ENCODE assay signal across 11 cellular contexts in the genomic region with DNA sequence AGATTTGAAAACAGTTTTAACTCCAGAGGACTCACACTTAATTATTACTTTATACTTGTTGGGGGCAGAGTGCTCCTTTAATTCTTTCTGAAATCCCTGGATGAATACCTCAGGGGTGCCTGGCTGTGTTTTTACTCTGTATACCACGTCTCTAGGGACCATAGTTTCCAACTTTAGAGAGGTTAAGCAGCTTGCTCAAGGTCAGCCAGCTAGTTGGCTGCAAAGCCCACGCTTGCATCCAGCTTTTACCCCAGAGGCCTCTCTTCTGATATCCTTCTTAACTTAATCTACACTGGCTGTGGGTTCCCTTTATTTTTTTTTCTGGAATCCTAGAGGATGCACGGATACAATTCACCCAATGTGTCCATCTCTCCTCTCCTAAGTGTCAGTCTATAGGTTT. TPM values are rescaled to one million over a fixed set of nuclear protein-coding genes. Genes with fewer than 3 reads are reported as not detected.
A peak's percentile ranks its signal among the peaks of the same experiment; 100 is the strongest.
DNase-seq lines count a peak whose midpoint lies in the region; ATAC-seq and TF ChIP-seq lines count a peak whose summit lies in the region.
"Had no signal": no experiment of that assay in that cellular context is flagged by ENCODE, and none has a peak within 500 bp of the region (broad histone marks: within the 10 kb centered on the region; RNA-seq: fewer than 3 reads in every experiment).

No MANE protein-coding gene starts in this region.

- peak overlapping the region; percentile 15 for H3K27ac Mint-ChIP-seq in progenitor cell of endocrine pancreas
- H3K27ac Mint-ChIP-seq in activated CD8-positive, alpha-beta T cell treated with anti-CD3 and anti-CD28 coated beads for 36 hours: no peak overlapping the region

- peak; percentile 22 to 69 (median 53) for ATAC-seq in heart right ventricle
- no peak for ATAC-seq in GM18870 (IDR thresholded peaks at IDR 0.05; ENCODE audit: unreplicated experiment)
- ATAC-seq in activated CD8-positive, alpha-beta T cell treated with anti-CD3 and anti-CD28 coated beads for 36 hours: no peak
- ATAC-seq in omental fat pad (ENCODE audit: low FRiP score): no peak

- CTCF ChIA-PET in BJ (lab: Yijun Ruan, JAX): interaction anchor here (0.6 to 6.0 kb wide), 16 partner anchors 9 to 975 kb away, joined by 3 to 55 read pairs (median 4); no protein-coding TSS in a partner anchor
- CTCF ChIA-PET in activated CD8-positive, alpha-beta T cell treated with anti-CD3 and anti-CD28 coated beads for 36 hours (lab: Charles Lee): no interaction called here

- TF ChIP-seq CTCF in BJ (IDR thresholded peaks at IDR 0.05; ENCODE audit: insufficient read depth, low read depth, low read length) (no peak), adrenal gland (IDR thresholded peaks at IDR 0.05) (no peak), heart right ventricle (IDR thresholded peaks at IDR 0.05) (no peak), progenitor cell of endocrine pancreas (IDR thresholded peaks at IDR 0.05; ENCODE audit: unreplicated experiment) (no peak), omental fat pad (IDR thresholded peaks at IDR 0.05) (no peak)
- no peak for TF ChIP-seq CTCF in activated CD8-positive, alpha-beta T cell treated with anti-CD3 and anti-CD28 coated beads for 36 hours (IDR thresholded peaks at IDR 0.05)

- POLR2A ChIA-PET in BJ (lab: Charles Lee): interaction anchor here (0.7 kb wide), 1 partner anchor 117 kb away, joined by 5 read pairs; no protein-coding TSS in a partner anchor
- POLR2A ChIA-PET in activated CD8-positive, alpha-beta T cell treated with anti-CD3 and anti-CD28 coated beads for 36 hours (lab: Charles Lee): no interaction called here

- intact Hi-C loops in adrenal gland (cut with DNase I) (loop anchor here (5.0 to 10.0 kb wide), 2 partner anchors 109 to 224 kb away; no protein-coding TSS in a partner anchor), heart right ventricle (cut with DNase I) (loop anchor here in 9 of 10 donors (5.0 to 10.0 kb wide), 10 partner anchors 109 to 224 kb away; no protein-coding TSS in a partner anchor)
- intact Hi-C loops in activated CD8-positive, alpha-beta T cell treated with anti-CD3 and anti-CD28 coated beads for 36 hours (cut with micrococcal nuclease): no loop called here

- WGBS in adrenal gland, 4 donors: 8 to 21% (median 17%) methylated on average over 3 of the region's 3 CpGs
- 6 to 9% methylated on average over 3 of the region's 3 CpGs for WGBS in heart right ventricle, 2 donors

- H3K36me3 ChIP-seq in BJ (ENCODE audit: control insufficient read depth, insufficient read depth, low read length) (no peaks in the 10 kb centered on the region), adrenal gland (replicated peaks in 1 of 2) (no peaks in the 10 kb centered on the region), heart right ventricle (no peaks in the 10 kb centered on the region)

- H3K27me3 ChIP-seq in BJ (ENCODE audit: control insufficient read depth, insufficient read depth, low read length) (no peaks in the 10 kb centered on the region), adrenal gland (no peaks in the 10 kb centered on the region), heart right ventricle (peaks cover 0 to 33% (median 0%) of the 10 kb centered on the region in 7 donors)

- H3K4me3 Mint-ChIP-seq in progenitor cell of endocrine pancreas (ENCODE audit: low read depth): peak overlapping the region; percentile 78
- no peak overlapping the region for H3K4me3 Mint-ChIP-seq in activated CD8-positive, alpha-beta T cell treated with anti-CD3 and anti-CD28 coated beads for 36 hours

- no peaks in the 10 kb centered on the region for H3K9me3 Mint-ChIP-seq in progenitor cell of endocrine pancreas (ENCODE audit: low read depth)
- no peaks in the 10 kb centered on the region for H3K9me3 Mint-ChIP-seq in activated CD8-positive, alpha-beta T cell treated with anti-CD3 and anti-CD28 coated beads for 36 hours

- TF ChIP-seq POLR2A in adrenal gland (IDR thresholded peaks at IDR 0.05): no peak

- peaks cover 9 to 24% of the 10 kb centered on the region in 2 donors for H3K4me1 ChIP-seq in adrenal gland (replicated peaks in 1 of 2)
- H3K4me1 ChIP-seq in heart right ventricle: peaks cover 0 to 63% (median 29%) of the 10 kb centered on the region in 9 donors

- H3K36me3 Mint-ChIP-seq in progenitor cell of endocrine pancreas (ENCODE audit: insufficient read depth): no peaks in the 10 kb centered on the region
- H3K36me3 Mint-ChIP-seq in activated CD8-positive, alpha-beta T cell treated with anti-CD3 and anti-CD28 coated beads for 36 hours (ENCODE audit: low read depth): no peaks in the 10 kb centered on the region

- H3K27me3 Mint-ChIP-seq in progenitor cell of endocrine pancreas: peaks cover 22% of the 10 kb centered on the region
- H3K27me3 Mint-ChIP-seq in activated CD8-positive, alpha-beta T cell treated with anti-CD3 and anti-CD28 coated beads for 36 hours: peaks cover 14% of the 10 kb centered on the region

- DNase-seq in BJ (ENCODE audit: low read depth) (no peak), adrenal gland (no peak), heart right ventricle (peak in 1 of 2 donors; percentile 45), progenitor cell of endocrine pancreas (ENCODE audit: low spot score, unreplicated experiment) (no peak), dedifferentiated amniotic fluid mesenchymal stem cell (ENCODE audit: extremely low spot score) (no peak), omental fat pad (ENCODE audit: low spot score) (no peak)
- DNase-seq in activated CD8-positive, alpha-beta T cell treated with anti-CD3 and anti-CD28 coated beads for 36 hours: no peak
- DNase-seq: activated CD8-positive, alpha-beta memory T cell treated with anti-CD3 and anti-CD28 coated beads, Interleukin-2, amount 50 U/mL, for 48 hours; effector CD4-positive, alpha-beta T cell; NCI-H2081 treated with DMSO at 0.1 percent for 48 hours had no signal

- H3K27ac ChIP-seq in adrenal gland: peak overlapping the region in 3 of 5 donors; percentile 70 to 86 (median 72)
- H3K27ac ChIP-seq in heart right ventricle: peak overlapping the region; percentile 82 to 96 (median 90)

- H3K4me3 ChIP-seq in BJ (ENCODE audit: low read depth, low read length) (peak overlapping the region; percentile 80), adrenal gland (peak overlapping the region; percentile 7 to 70 (median 48)), heart right ventricle (peak overlapping the region; percentile 29 to 69 (median 65))

- H3K9me3 ChIP-seq in adrenal gland (replicated peaks in 1 of 3) (no peaks in the 10 kb centered on the region), heart right ventricle (no peaks in the 10 kb centered on the region)

- peaks cover 25% of the 10 kb centered on the region for H3K4me1 Mint-ChIP-seq in progenitor cell of endocrine pancreas (ENCODE audit: low read depth)
- no peaks in the 10 kb centered on the region for H3K4me1 Mint-ChIP-seq in activated CD8-positive, alpha-beta T cell treated with anti-CD3 and anti-CD28 coated beads for 36 hours (ENCODE audit: low read depth)

RNA-seq across cellular contexts. Expression of gene PDZRN3, which starts 1.4 kb away (rescaled TPM):
- polyA plus RNA-seq in BJ (2011; rRNA removed) (4.9 and 5.1 TPM in 2 replicates), adrenal gland (10 to 100 TPM; 16.4 to 60.2 (median 32.2) TPM), heart right ventricle (10 to 100 TPM; 17.7 to 49.1 TPM)
- polyA minus RNA-seq in BJ (2011; rRNA and poly(A)+ RNA removed): 14.1 and 16.4 TPM in 2 replicates
- total RNA-seq in adrenal gland (100 to 1,000 TPM in 1 of 8 donors, 10 to 100 TPM in 7; 11.5 to 126 (median 72.6) TPM), heart right ventricle (100 to 1,000 TPM in 2 of 10 donors, 10 to 100 TPM in 8; 63.4 to 143 (median 82.0) TPM), progenitor cell of endocrine pancreas (28.7 and 31.0 TPM in 2 replicates), omental fat pad (10 to 100 TPM; 22.8 to 47.4 (median 37.5) TPM)
- total RNA-seq in activated CD8-positive, alpha-beta T cell treated with anti-CD3 and anti-CD28 coated beads for 36 hours: not detected

Comparison
In these comparisons a context has a peak if more than half of its experiments do, and no peak if none do; other contexts are left out.
1. ATAC-seq: peak in heart right ventricle (8 of 8); none in GM18870 (single experiment), activated CD8-positive, alpha-beta T cell treated with anti-CD3 and anti-CD28 coated beads for 36 hours (single experiment) and omental fat pad (single experiment).
2. RNA of gene PDZRN3, which starts 1.4 kb away (total RNA-seq): 63.4 to 143 TPM in heart right ventricle, 11.5 to 126 TPM in adrenal gland, 22.8 to 47.4 TPM in omental fat pad and 28.7 to 31.0 TPM in progenitor cell of endocrine pancreas; not detected in activated CD8-positive, alpha-beta T cell treated with anti-CD3 and anti-CD28 coated beads for 36 hours; every median in the first group is over 10 times any median in the second.
3. Peak in every context shown above with its lines, with median percentiles within 50 percentile points of each other: H3K4me3 ChIP-seq.